Comparison of ENCODE assay signal across 8 cellular contexts in the genomic region with DNA sequence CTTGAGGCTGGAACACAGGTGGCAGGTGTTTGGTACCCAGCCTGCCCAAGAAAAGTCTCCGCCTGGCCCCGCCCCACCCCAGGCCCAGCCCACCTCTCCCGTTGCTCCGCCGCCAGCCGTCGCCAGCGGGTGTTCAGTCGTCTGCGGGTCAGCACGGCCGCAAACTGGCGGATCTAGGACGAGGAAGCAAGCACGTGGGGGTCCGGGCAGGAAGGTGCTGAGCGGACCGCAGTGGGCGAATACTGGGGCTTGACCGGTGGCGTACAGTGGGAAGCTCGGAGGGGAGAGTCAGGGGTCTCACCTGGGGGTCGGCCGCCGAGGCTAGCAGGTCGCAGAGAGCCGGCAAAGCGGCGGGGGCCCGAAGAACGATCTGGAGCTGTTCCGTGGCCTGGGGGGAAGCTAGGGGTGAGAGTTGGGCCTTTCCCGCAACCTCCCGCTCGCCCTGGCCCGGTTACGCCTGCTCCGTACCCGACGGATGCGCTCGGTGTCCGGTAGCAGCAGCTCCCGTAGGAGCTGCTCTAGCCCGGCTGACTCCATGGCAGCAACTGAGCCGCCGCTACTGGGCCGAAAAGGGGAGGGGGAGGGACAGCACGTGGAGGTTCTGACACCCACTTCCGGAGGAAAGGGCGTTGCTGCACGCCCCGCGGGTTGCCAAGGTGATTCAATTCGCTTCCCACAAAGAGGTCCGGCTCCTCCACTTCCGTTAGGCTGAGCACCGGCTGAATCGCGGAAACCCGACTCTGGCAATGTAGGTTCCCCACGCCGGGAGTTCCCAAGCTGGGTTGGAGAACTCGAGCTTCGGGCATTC.
DNase-seq lines count a peak whose midpoint lies in the region; ATAC-seq lines count a peak whose summit lies in the region.

A gene with protein sequence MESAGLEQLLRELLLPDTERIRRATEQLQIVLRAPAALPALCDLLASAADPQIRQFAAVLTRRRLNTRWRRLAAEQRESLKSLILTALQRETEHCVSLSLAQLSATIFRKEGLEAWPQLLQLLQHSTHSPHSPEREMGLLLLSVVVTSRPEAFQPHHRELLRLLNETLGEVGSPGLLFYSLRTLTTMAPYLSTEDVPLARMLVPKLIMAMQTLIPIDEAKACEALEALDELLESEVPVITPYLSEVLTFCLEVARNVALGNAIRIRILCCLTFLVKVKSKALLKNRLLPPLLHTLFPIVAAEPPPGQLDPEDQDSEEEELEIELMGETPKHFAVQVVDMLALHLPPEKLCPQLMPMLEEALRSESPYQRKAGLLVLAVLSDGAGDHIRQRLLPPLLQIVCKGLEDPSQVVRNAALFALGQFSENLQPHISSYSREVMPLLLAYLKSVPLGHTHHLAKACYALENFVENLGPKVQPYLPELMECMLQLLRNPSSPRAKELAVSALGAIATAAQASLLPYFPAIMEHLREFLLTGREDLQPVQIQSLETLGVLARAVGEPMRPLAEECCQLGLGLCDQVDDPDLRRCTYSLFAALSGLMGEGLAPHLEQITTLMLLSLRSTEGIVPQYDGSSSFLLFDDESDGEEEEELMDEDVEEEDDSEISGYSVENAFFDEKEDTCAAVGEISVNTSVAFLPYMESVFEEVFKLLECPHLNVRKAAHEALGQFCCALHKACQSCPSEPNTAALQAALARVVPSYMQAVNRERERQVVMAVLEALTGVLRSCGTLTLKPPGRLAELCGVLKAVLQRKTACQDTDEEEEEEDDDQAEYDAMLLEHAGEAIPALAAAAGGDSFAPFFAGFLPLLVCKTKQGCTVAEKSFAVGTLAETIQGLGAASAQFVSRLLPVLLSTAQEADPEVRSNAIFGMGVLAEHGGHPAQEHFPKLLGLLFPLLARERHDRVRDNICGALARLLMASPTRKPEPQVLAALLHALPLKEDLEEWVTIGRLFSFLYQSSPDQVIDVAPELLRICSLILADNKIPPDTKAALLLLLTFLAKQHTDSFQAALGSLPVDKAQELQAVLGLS (minus strand): TSS at position 566 of the 808 bp plus-strand sequence. CDS start 29 bp downstream, at position 537.

- DNase-seq in AG20443 (ENCODE audit: low spot score) (peak; percentile 98), NCI-H446 treated with DMSO at 0.1 percent for 48 hours (lab: John Stamatoyannopoulos, UW) (peak; percentile 96), cerebellar cortex (ENCODE audit: low spot score) (peak; percentile 97), islet precursor cell (peak; percentile 99)
- peak; percentile 89 for DNase-seq in stimulated activated CD4-positive, alpha-beta T cell treated with anti-CD3 and anti-CD28 coated beads, Interleukin-12 subunit alpha, Interleukin-12 subunit beta, amount 100 ng/mL, for 4 hours

- peak; percentile 88 for ATAC-seq in GM19043 (IDR thresholded peaks at IDR 0.05; ENCODE audit: low read depth, unreplicated experiment)
- ATAC-seq in HG03378 (IDR thresholded peaks at IDR 0.05; ENCODE audit: unreplicated experiment): peak; percentile 82
- ATAC-seq in activated CD4-positive, CD25-positive, alpha-beta regulatory T cell treated with anti-CD3 and anti-CD28 coated beads, Interleukin-2, amount 50 U/mL, for 24 hours: peak; percentile 93 to 94

Comparison
In these comparisons a context has a peak if more than half of its experiments do, and no peak if none do; other contexts are left out.
1. Peak in every context shown above with its lines: DNase-seq and ATAC-seq.